In genomic region chr2:172480301-172481218, GRCh38 we compare ENCODE assay signal across 10 cellular contexts. TPM values are rescaled to one million over a fixed set of nuclear protein-coding genes. Genes with fewer than 3 reads are reported as not detected.
DNase-seq lines count a peak whose midpoint lies in the region; ATAC-seq and TF ChIP-seq lines count a peak whose summit lies in the region.
"Had no signal": no experiment of that assay in that cellular context is flagged by ENCODE, and none has a peak within 500 bp of the region (broad histone marks: within the 10 kb centered on the region; RNA-seq: fewer than 3 reads in every experiment).

No MANE protein-coding gene starts in this region.

- CTCF ChIA-PET in PC-9 (lab: Charles Lee) = interaction anchor here (0.6 to 0.7 kb wide), 3 partner anchors 230 to 305 kb away, joined by 3 to 4 read pairs (median 3); no protein-coding TSS in a partner anchor

- no peak overlapping the region for H3K27ac ChIP-seq in PC-9
- H3K27ac ChIP-seq in fibroblast of lung (ENCODE audit: insufficient read depth, low read length) = no peak overlapping the region
- no peak overlapping the region for H3K27ac ChIP-seq in osteoblast (ENCODE audit: low read depth, low read length)

- H3K9me2 ChIP-seq in PC-9 (ENCODE audit: insufficient read depth) = no peaks in the 10 kb centered on the region

- peaks cover 40% of the 10 kb centered on the region for H3K36me3 ChIP-seq in PC-9 (ENCODE audit: low read depth)
- H3K36me3 ChIP-seq in fibroblast of lung (ENCODE audit: control insufficient read depth, insufficient read depth, low read length) = no peaks in the 10 kb centered on the region
- no peaks in the 10 kb centered on the region for H3K36me3 ChIP-seq in osteoblast (ENCODE audit: insufficient read depth, low read length)

- H3K4me2 ChIP-seq in PC-9 = no peak overlapping the region
- H3K4me2 ChIP-seq in fibroblast of lung (ENCODE audit: extremely low read depth, insufficient read depth, low read length) = no peak overlapping the region
- peak overlapping the region; percentile 15 for H3K4me2 ChIP-seq in osteoblast (ENCODE audit: insufficient read depth, low read length)

- peaks cover 16% of the 10 kb centered on the region for H3F3A ChIP-seq in PC-9 (ENCODE audit: insufficient read depth, low read depth)

- H3K79me2 ChIP-seq in PC-9 (ENCODE audit: low read depth) = no peaks in the 10 kb centered on the region
- no peaks in the 10 kb centered on the region for H3K79me2 ChIP-seq in fibroblast of lung (ENCODE audit: control insufficient read depth, insufficient read depth, low read length)
- no peaks in the 10 kb centered on the region for H3K79me2 ChIP-seq in osteoblast (ENCODE audit: insufficient read depth, low read length)

- H4K20me1 ChIP-seq in PC-9 (ENCODE audit: insufficient read depth) (peaks cover 3% of the 10 kb centered on the region; the same call in 1 of the 2 replicates), fibroblast of lung (ENCODE audit: control insufficient read depth, extremely low read depth, insufficient read depth, low read length) (no peaks in the 10 kb centered on the region), osteoblast (ENCODE audit: insufficient read depth, low read length) (no peaks in the 10 kb centered on the region)

- H3K27me3 ChIP-seq in PC-9 (ENCODE audit: insufficient read depth, low read depth) (no peaks in the 10 kb centered on the region), fibroblast of lung (ENCODE audit: control insufficient read depth, insufficient read depth, low read length) (no peaks in the 10 kb centered on the region), osteoblast (ENCODE audit: insufficient read depth, low read length) (no peaks in the 10 kb centered on the region)

- intact Hi-C loops in PC-9 (cut with micrococcal nuclease; ENCODE audit: unreplicated experiment) = loop anchor here (5.0 kb wide), 4 partner anchors 77 to 768 kb away; partner anchors contain the start of gene PDK1

- H3K4me1 ChIP-seq in PC-9 (replicated peaks; ENCODE audit: insufficient read depth) = 0 out of 2 replicates have a peak, but pooled peaks cover 5% of the 10 kb centered on the region
- H3K4me1 ChIP-seq in fibroblast of lung (ENCODE audit: control insufficient read depth, extremely low read depth, insufficient read depth, low read length) = peaks cover 6% of the 10 kb centered on the region
- peaks cover 8% of the 10 kb centered on the region for H3K4me1 ChIP-seq in osteoblast (ENCODE audit: insufficient read depth, low read length)

- no peak for ATAC-seq in GM18861 (IDR thresholded peaks at IDR 0.05; ENCODE audit: unreplicated experiment)

- H3K4me3 ChIP-seq in PC-9 = no peak overlapping the region
- no peak overlapping the region for H3K4me3 ChIP-seq in fibroblast of lung (replicated peaks in 1 of 4; ENCODE audit: control extremely low read depth in 1 of 4, insufficient read depth in 1 of 4, low read depth in 3 of 4, low read length in 4 of 4)
- no peak overlapping the region for H3K4me3 ChIP-seq in osteoblast (ENCODE audit: insufficient read depth, low read length)

- BruUV-seq in PC-9 (replicated peaks; lab: Mats Ljungman, UMichigan) = no TSS peak

- POLR2A ChIA-PET in PC-9 (lab: Charles Lee; ENCODE audit: unreplicated experiment) = interaction anchor here (0.7 kb wide), 1 partner anchor 667 kb away, joined by 4 read pairs; no protein-coding TSS in a partner anchor

- no peak overlapping the region for H2AFZ ChIP-seq in PC-9
- no peak overlapping the region for H2AFZ ChIP-seq in fibroblast of lung (ENCODE audit: low read length)
- peak overlapping the region; percentile 46 for H2AFZ ChIP-seq in osteoblast (ENCODE audit: low read length)

- H3K9me3 ChIP-seq in PC-9 (ENCODE audit: insufficient read depth, low read depth) = peaks cover 3% of the 10 kb centered on the region; the same call in 1 of the 2 replicates
- no peaks in the 10 kb centered on the region for H3K9me3 ChIP-seq in fibroblast of lung (ENCODE audit: control insufficient read depth, insufficient read depth, low read depth, low read length)
- H3K9me3 ChIP-seq in osteoblast (ENCODE audit: low read depth, low read length) = no peaks in the 10 kb centered on the region

- H3K9ac ChIP-seq in fibroblast of lung (ENCODE audit: insufficient read depth, low read length) = no peak overlapping the region

- DNase-seq in COLO829 (ENCODE audit: low spot score) (peak; percentile 45), PC-9 (peak; percentile 51 to 55), fibroblast of lung (ENCODE audit: low read depth in 2 of 2) (peak; percentile 38 to 52), osteoblast (ENCODE audit: insufficient read length, low spot score, missing footprints) (no peak), NCI-H510A treated with DMSO at 0.1 percent for 48 hours (lab: John Stamatoyannopoulos, UW) (no peak), medulla oblongata (ENCODE audit: extremely low spot score) (no peak), cerebellar nuclear complex (lab: John Stamatoyannopoulos, UW) (no peak)
- DNase-seq: NCI-H187 treated with DMSO at 0.1 percent for 48 hours; stimulated activated CD4-positive, alpha-beta T cell treated with anti-CD3 and anti-CD28 coated beads, Interleukin-12 subunit alpha, Interleukin-12 subunit beta, amount 100 ng/mL, for 4 hours had no signal

- TF ChIP-seq CTCF in PC-9 (conservative IDR thresholded peaks at IDR 0.05) = no peak
- no peak for TF ChIP-seq CTCF in fibroblast of lung (conservative IDR thresholded peaks at IDR 0.05 in 1 of 2, IDR thresholded peaks at IDR 0.05 in 1 of 2; ENCODE audit: low read depth in 1 of 2, low read length in 2 of 2)
- TF ChIP-seq CTCF in osteoblast (IDR thresholded peaks at IDR 0.05; ENCODE audit: extremely low read depth, low read depth, low read length) = no peak

RNA-seq across cellular contexts. Expression of gene ITGA6, which starts 53.2 kb away (rescaled TPM):
- 180 and 213 TPM in 2 replicates for total RNA-seq in PC-9 (2021)
- total RNA-seq in fibroblast of lung = 2.6 and 19.8 TPM in 2 replicates
- 6.4 and 14.9 TPM in 2 replicates for polyA plus RNA-seq in fibroblast of lung
- 13.9 and 25.3 TPM in 2 replicates for polyA plus RNA-seq in fibroblast of lung (2012)
- 2.5 and 13.6 TPM in 2 replicates for polyA minus RNA-seq in fibroblast of lung (ENCODE audit: low replicate concordance)
- total RNA-seq in osteoblast = 6.5 and 9.0 TPM in 2 replicates

Comparison
In these comparisons a context has a peak if more than half of its experiments do, and no peak if none do; other contexts are left out.
1. DNase-seq: peak in COLO829 (single experiment), PC-9 (2 of 2) and fibroblast of lung (2 of 2); none in osteoblast (single experiment), NCI-H510A treated with DMSO at 0.1 percent for 48 hours (single experiment), medulla oblongata (single experiment) and cerebellar nuclear complex (0 of 2).